Comparison of ENCODE assay signal across 15 cellular contexts in the genomic region with DNA sequence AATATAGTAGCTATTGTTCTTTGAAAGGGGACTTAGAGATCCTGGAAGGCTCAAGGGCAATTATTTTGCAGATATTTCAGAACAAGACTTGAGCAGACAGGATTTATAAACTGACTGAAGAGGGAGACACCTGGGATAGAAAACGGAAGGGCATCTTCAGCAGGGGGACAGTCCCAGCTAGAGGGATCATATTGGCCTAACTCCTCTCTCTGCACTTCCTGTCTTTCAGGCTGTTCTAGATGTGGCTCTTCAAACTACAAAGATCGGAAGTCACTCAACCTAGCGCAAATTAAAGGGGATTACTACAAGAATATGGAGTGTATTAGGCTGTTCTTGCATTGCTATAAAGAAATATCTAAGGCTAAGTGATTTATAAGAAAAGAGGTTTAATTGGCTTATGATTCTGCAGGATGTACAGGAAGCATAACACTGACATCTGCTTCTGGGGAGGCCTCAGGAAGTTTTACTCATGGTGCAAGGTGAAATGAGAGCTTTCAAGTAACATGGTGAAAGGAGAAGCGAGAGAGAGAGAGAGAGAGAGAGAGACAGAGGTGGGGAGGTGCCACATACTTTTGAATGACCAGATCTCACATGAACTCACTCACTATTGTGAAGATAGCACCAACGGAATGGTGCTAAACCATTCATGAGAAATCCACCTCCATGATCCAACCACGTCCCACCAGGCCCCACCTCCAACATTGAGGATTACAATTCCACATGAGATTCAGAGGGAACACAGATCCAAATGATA. TPM values are rescaled to one million over a fixed set of nuclear protein-coding genes. Genes with fewer than 3 reads are reported as not detected.
"Had no signal": no experiment of that assay in that cellular context is flagged by ENCODE, and none has a peak within 500 bp of the region (broad histone marks: within the 10 kb centered on the region; RNA-seq: fewer than 3 reads in every experiment).

No MANE protein-coding gene starts in this region.

- H3K27ac ChIP-seq: cardiac muscle cell, left lung, thoracic aorta, upper lobe of right lung had no signal

- H3K27me3 ChIP-seq: adrenal gland, cardiac muscle cell, left lung, upper lobe of right lung had no signal

- ATAC-seq: esophagus mucosa; left lung; mucosa of descending colon; naive thymus-derived CD4-positive, alpha-beta T cell; upper lobe of right lung had no signal

- H3K4me1 ChIP-seq: upper lobe of right lung had no signal

- H3K4me1 Mint-ChIP-seq: activated naive CD4-positive, alpha-beta T cell treated with anti-CD3 and anti-CD28 coated beads, Interleukin-2, amount 50 U/mL, for 24 hours had no signal

- H3K4me3 ChIP-seq: adrenal gland, cardiac muscle cell, left lung, mucosa of descending colon, thoracic aorta, upper lobe of right lung had no signal

- H3K9me3 Mint-ChIP-seq: activated naive CD4-positive, alpha-beta T cell treated with anti-CD3 and anti-CD28 coated beads, Interleukin-2, amount 50 U/mL, for 24 hours had no signal

- H3K36me3 Mint-ChIP-seq: naive thymus-derived CD4-positive, alpha-beta T cell had no signal

- H3K4me3 Mint-ChIP-seq: activated naive CD4-positive, alpha-beta T cell treated with anti-CD3 and anti-CD28 coated beads, Interleukin-2, amount 50 U/mL, for 24 hours; naive thymus-derived CD4-positive, alpha-beta T cell had no signal

- DNase-seq: activated effector memory CD4-positive, alpha-beta T cell treated with Interleukin-2 at 50 U/mL for 16 hours; activated T-cell treated with anti-CD3 and anti-CD28 coated beads, Interleukin-2, amount 50 U/mL, for 1 hour; left lung; mammary epithelial cell; mucosa of descending colon; retina; stimulated activated CD4-positive, alpha-beta T cell treated with anti-CD3 and anti-CD28 coated beads, Interleukin-12 subunit alpha, Interleukin-12 subunit beta, amount 100 ng/mL, for 4 hours; stimulated activated CD4-positive, alpha-beta T cell treated with anti-CD3 and anti-CD28 coated beads, Interleukin-2, amount 100 ng/mL, for 24 hours; upper lobe of right lung had no signal

- H3K36me3 ChIP-seq: adrenal gland, cardiac muscle cell, left lung, thoracic aorta, upper lobe of right lung had no signal

- H3K27ac Mint-ChIP-seq: activated naive CD4-positive, alpha-beta T cell treated with anti-CD3 and anti-CD28 coated beads, Interleukin-2, amount 50 U/mL, for 24 hours; naive thymus-derived CD4-positive, alpha-beta T cell had no signal

- H3K9me3 ChIP-seq: adrenal gland, left lung, mucosa of descending colon, thoracic aorta, upper lobe of right lung had no signal

RNA-seq across cellular contexts. Expression of gene CTIF, which starts 5.3 kb away (rescaled TPM):
- polyA plus RNA-seq: naive thymus-derived CD4-positive, alpha-beta T cell had no signal
